Comparison of ENCODE assay signal across 21 cellular contexts in the genomic region with DNA sequence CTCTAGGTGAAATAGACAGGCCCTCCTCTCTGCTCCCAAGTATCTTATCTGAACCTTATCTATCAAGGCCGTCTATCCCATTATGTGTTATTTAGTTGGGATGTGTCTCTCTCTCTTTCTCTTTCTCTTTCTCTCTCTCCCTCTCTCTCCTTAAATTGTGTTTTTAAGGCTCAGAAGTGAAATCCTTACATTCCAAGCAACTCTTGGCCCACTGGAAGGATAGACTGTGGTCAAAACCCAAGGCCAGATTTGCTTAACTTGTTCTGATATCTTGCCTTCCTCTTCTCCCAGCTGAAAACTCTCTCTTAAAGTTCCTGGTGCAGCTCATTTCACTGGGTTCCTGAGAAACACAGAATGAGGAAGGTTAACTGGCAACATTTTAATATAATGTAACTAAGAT. TPM values are rescaled to one million over a fixed set of nuclear protein-coding genes. Genes with fewer than 3 reads are reported as not detected.
A peak's percentile ranks its signal among the peaks of the same experiment; 100 is the strongest.
DNase-seq lines count a peak whose midpoint lies in the region; TF ChIP-seq lines count a peak whose summit lies in the region.
"Had no signal": no experiment of that assay in that cellular context is flagged by ENCODE, and none has a peak within 500 bp of the region (broad histone marks: within the 10 kb centered on the region; RNA-seq: fewer than 3 reads in every experiment).

No MANE protein-coding gene starts in this region.

- H3K9me3 ChIP-seq in SJSA1 (replicated peaks) (0 out of 2 replicates have a peak, but pooled peaks cover 2% of the 10 kb centered on the region), esophagus muscularis mucosa (peaks cover 0 to 4% (median 0%) of the 10 kb centered on the region in 4 donors), mucosa of rectum (ENCODE audit: control insufficient read depth in 2 of 2, low read length in 2 of 2) (no peaks in the 10 kb centered on the region), tibial nerve (no peaks in the 10 kb centered on the region)
- H3K9me3 ChIP-seq: Caco-2 had no signal

- H3K4me1 ChIP-seq in SJSA1 (replicated peaks), result peaks cover 53% of the 10 kb centered on the region
- H3K4me1 ChIP-seq in esophagus muscularis mucosa, result peaks cover 39 to 52% (median 50%) of the 10 kb centered on the region in 4 donors
- H3K4me1 ChIP-seq in mucosa of rectum (ENCODE audit: control insufficient read depth in 2 of 2, insufficient read depth in 2 of 2, low read length in 2 of 2), result peaks cover 2 to 8% of the 10 kb centered on the region in 2 donors
- peaks cover 7 to 78% (median 49%) of the 10 kb centered on the region in 4 donors for H3K4me1 ChIP-seq in tibial nerve

- TF ChIP-seq CTCF in esophagus muscularis mucosa (IDR thresholded peaks at IDR 0.05) (no peak), tibial nerve (IDR thresholded peaks at IDR 0.05) (no peak)

- TF ChIP-seq POLR2A in esophagus muscularis mucosa (IDR thresholded peaks at IDR 0.05; ENCODE audit: low read depth) (no peak), tibial nerve (IDR thresholded peaks at IDR 0.05) (no peak)

- 72% methylated on average over 1 of the region's 1 CpG for WGBS in esophagus muscularis mucosa
- WGBS in tibial nerve, 2 donors, result 34 to 43% methylated on average over 1 of the region's 1 CpG

- intact Hi-C loops in esophagus muscularis mucosa (cut with DNase I) (no loop called here), cardiac septum (cut with DNase I) (no loop called here)

- H3K9ac ChIP-seq in mucosa of rectum (ENCODE audit: low read depth in 1 of 2, low read length in 2 of 2), result no peak overlapping the region

- H3K4me3 ChIP-seq in SJSA1, result no peak overlapping the region
- no peak overlapping the region for H3K4me3 ChIP-seq in esophagus muscularis mucosa
- no peak overlapping the region for H3K4me3 ChIP-seq in mucosa of rectum (ENCODE audit: low read length in 2 of 2)
- H3K4me3 ChIP-seq in tibial nerve, result no peak overlapping the region
- H3K4me3 ChIP-seq: K562 had no signal

- H3K27me3 ChIP-seq in SJSA1 (replicated peaks) (no peaks in the 10 kb centered on the region), esophagus muscularis mucosa (no peaks in the 10 kb centered on the region), mucosa of rectum (ENCODE audit: control insufficient read depth in 2 of 2, insufficient read depth in 2 of 2, low read length in 2 of 2) (no peaks in the 10 kb centered on the region), tibial nerve (no peaks in the 10 kb centered on the region)

- H3K27ac ChIP-seq in SJSA1 (peak overlapping the region; percentile 82), esophagus muscularis mucosa (replicated peaks in 1 of 4) (peak overlapping the region; percentile 1 to 40 (median 20)), mucosa of rectum (ENCODE audit: low read depth in 2 of 2, low read length in 2 of 2) (peak overlapping the region; percentile 15 to 25), tibial nerve (peak overlapping the region; percentile 28 to 93 (median 72))
- H3K27ac ChIP-seq: HL-60 had no signal

- H3K36me3 ChIP-seq in SJSA1, result peaks cover 6% of the 10 kb centered on the region; the same call in 1 of the 2 replicates
- no peaks in the 10 kb centered on the region for H3K36me3 ChIP-seq in esophagus muscularis mucosa
- H3K36me3 ChIP-seq in mucosa of rectum (ENCODE audit: control insufficient read depth in 2 of 2, insufficient read depth in 2 of 2, low read length in 2 of 2), result peaks cover 0 to 2% of the 10 kb centered on the region in 2 donors
- no peaks in the 10 kb centered on the region for H3K36me3 ChIP-seq in tibial nerve

- DNase-seq in SJSA1 (ENCODE audit: low read depth in 1 of 2, low spot score in 2 of 2) (peak in 1 of 2 experiments; percentile 32), esophagus muscularis mucosa (ENCODE audit: extremely low spot score) (no peak), tibial nerve (ENCODE audit: low spot score in 2 of 2) (no peak), NCI-H2081 treated with DMSO at 0.1 percent for 48 hours (lab: John Stamatoyannopoulos, UW) (no peak), cardiac septum (ENCODE audit: low spot score) (no peak), GM03348 (ENCODE audit: low spot score) (no peak)
- DNase-seq: ACHN; Caco-2; DMS53; H9; MV-4-11; NCI-H1417; NCI-H187 treated with DMSO at 0.1 percent for 48 hours; NCI-H2171; NCI-H446; NCI-H69; NK-92 treated with Interleukin-12 subunit alpha and Interleukin-12 subunit beta, amount 100 ng/mL, for 24 hours; SIG-M5 had no signal

- TF ChIP-seq EP300 in esophagus muscularis mucosa (IDR thresholded peaks at IDR 0.05), result no peak
- no peak for TF ChIP-seq EP300 in tibial nerve (IDR thresholded peaks at IDR 0.05)

RNA-seq across cellular contexts. Expression of gene CDRT4, which starts 14.7 kb away (rescaled TPM):
- total RNA-seq in SJSA1 (2014; rRNA removed; shearing (Covaris generic)), result 0.24 TPM in 1 of 2 replicates, not detected in the other
- total RNA-seq in esophagus muscularis mucosa (1 to 10 TPM; 1.6 to 6.6 (median 3.4) TPM), tibial nerve (10 to 100 TPM in 3 of 4 donors, 1 to 10 TPM in 1; 2.1 to 18.9 (median 12.4) TPM), cardiac septum (1.8 TPM)

Comparison
In these comparisons a context has a peak if more than half of its experiments do, and no peak if none do; other contexts are left out.
1. H3K27ac ChIP-seq: peak in every context shown above with its lines; median percentile 82 in SJSA1; 72 in tibial nerve; 20 in esophagus muscularis mucosa; 20 in mucosa of rectum.